In the genomic region with DNA sequence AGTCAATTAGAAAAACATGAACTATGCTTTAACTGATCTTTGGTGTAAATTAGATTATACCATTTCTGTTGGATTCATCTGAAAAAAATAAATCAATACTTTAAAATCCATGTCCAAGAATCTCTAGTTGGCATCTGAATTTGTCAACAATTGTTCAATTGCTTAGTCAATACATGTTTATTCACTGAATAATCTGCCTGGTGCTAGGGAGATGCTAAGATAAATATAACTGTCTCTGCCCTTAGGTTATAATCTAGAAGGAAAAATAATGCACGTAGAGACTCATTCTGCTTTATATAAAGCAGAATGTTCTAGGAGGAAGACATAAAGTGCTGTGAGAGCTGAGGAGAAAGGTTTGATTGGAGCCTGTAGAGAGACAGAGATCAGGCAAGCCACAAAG, we compare ENCODE assay signal across 3 cellular contexts.
TF ChIP-seq lines count a peak whose summit lies in the region.

No MANE protein-coding gene starts in this region.

TF ChIP-seq in liver, 16 proteins besides CTCF, POLR2A, EP300 and RAD21:
- TF ChIP-seq NR2F2 (IDR thresholded peaks at IDR 0.05) (no peak), HNF4G (IDR thresholded peaks at IDR 0.05) (no peak), HNF4A (conservative IDR thresholded peaks at IDR 0.05) (no peak)
- TF ChIP-seq, protein P1, sequence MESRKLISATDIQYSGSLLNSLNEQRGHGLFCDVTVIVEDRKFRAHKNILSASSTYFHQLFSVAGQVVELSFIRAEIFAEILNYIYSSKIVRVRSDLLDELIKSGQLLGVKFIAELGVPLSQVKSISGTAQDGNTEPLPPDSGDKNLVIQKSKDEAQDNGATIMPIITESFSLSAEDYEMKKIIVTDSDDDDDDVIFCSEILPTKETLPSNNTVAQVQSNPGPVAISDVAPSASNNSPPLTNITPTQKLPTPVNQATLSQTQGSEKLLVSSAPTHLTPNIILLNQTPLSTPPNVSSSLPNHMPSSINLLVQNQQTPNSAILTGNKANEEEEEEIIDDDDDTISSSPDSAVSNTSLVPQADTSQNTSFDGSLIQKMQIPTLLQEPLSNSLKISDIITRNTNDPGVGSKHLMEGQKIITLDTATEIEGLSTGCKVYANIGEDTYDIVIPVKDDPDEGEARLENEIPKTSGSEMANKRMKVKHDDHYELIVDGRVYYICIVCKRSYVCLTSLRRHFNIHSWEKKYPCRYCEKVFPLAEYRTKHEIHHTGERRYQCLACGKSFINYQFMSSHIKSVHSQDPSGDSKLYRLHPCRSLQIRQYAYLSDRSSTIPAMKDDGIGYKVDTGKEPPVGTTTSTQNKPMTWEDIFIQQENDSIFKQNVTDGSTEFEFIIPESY (IDR thresholded peaks at IDR 0.05): peak; percentile 8

TF ChIP-seq in HepG2, 621 proteins besides CTCF, POLR2A, EP300 and RAD21:
- no peak for TF ChIP-seq CENPT (CRISPR knock-in tag; IDR thresholded peaks at IDR 0.05; ENCODE audit: low read depth)
- no peak for TF ChIP-seq ZNF460 (CRISPR knock-in tag; IDR thresholded peaks at IDR 0.05; ENCODE audit: borderline replicate concordance)
- no peak for TF ChIP-seq KAT2B (IDR thresholded peaks at IDR 0.05; ENCODE audit: borderline replicate concordance, low read depth, low read length)
- TF ChIP-seq, protein P2, sequence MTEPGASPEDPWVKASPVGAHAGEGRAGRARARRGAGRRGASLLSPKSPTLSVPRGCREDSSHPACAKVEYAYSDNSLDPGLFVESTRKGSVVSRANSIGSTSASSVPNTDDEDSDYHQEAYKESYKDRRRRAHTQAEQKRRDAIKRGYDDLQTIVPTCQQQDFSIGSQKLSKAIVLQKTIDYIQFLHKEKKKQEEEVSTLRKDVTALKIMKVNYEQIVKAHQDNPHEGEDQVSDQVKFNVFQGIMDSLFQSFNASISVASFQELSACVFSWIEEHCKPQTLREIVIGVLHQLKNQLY (CRISPR knock-in tag; IDR thresholded peaks at IDR 0.05): no peak
- no peak for TF ChIP-seq NFYC (CRISPR knock-in tag; IDR thresholded peaks at IDR 0.05)
- TF ChIP-seq U2AF2 (IDR thresholded peaks at IDR 0.05; ENCODE audit: low read depth, low read length): no peak
- TF ChIP-seq, protein P3, sequence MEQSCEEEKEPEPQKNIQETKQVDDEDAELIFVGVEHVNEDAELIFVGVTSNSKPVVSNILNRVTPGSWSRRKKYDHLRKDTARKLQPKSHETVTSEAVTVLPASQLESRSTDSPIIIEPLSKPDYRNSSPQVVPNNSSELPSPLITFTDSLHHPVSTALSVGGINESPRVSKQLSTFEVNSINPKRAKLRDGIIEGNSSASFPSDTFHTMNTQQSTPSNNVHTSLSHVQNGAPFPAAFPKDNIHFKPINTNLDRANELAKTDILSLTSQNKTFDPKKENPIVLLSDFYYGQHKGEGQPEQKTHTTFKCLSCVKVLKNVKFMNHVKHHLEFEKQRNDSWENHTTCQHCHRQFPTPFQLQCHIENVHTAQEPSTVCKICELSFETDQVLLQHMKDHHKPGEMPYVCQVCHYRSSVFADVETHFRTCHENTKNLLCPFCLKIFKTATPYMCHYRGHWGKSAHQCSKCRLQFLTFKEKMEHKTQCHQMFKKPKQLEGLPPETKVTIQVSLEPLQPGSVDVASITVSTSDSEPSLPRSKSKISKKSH (CRISPR knock-in tag; IDR thresholded peaks at IDR 0.05; ENCODE audit: borderline replicate concordance): no peak
- TF ChIP-seq HHEX (CRISPR knock-in tag; IDR thresholded peaks at IDR 0.05): no peak
- no peak for TF ChIP-seq ZNF773 (CRISPR knock-in tag; IDR thresholded peaks at IDR 0.05; ENCODE audit: borderline replicate concordance)
- no peak for TF ChIP-seq SMAD1 (CRISPR knock-in tag; IDR thresholded peaks at IDR 0.05; ENCODE audit: borderline replicate concordance, low read depth)
- TF ChIP-seq ZNF510 (CRISPR knock-in tag; IDR thresholded peaks at IDR 0.05; ENCODE audit: low read depth): no peak
- no peak for TF ChIP-seq ATRX (CRISPR knock-in tag; IDR thresholded peaks at IDR 0.05; ENCODE audit: borderline replicate concordance)
- TF ChIP-seq, protein P4, sequence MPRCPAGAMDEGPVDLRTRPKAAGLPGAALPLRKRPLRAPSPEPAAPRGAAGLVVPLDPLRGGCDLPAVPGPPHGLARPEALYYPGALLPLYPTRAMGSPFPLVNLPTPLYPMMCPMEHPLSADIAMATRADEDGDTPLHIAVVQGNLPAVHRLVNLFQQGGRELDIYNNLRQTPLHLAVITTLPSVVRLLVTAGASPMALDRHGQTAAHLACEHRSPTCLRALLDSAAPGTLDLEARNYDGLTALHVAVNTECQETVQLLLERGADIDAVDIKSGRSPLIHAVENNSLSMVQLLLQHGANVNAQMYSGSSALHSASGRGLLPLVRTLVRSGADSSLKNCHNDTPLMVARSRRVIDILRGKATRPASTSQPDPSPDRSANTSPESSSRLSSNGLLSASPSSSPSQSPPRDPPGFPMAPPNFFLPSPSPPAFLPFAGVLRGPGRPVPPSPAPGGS (CRISPR knock-in tag; IDR thresholded peaks at IDR 0.05): no peak
- TF ChIP-seq, protein P5, sequence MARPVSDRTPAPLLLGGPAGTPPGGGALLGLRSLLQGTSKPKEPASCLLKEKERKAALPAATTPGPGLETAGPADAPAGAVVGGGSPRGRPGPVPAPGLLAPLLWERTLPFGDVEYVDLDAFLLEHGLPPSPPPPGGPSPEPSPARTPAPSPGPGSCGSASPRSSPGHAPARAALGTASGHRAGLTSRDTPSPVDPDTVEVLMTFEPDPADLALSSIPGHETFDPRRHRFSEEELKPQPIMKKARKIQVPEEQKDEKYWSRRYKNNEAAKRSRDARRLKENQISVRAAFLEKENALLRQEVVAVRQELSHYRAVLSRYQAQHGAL (CRISPR knock-in tag; IDR thresholded peaks at IDR 0.05; ENCODE audit: not compliant biosample characterization): no peak
- TF ChIP-seq MBNL3 (CRISPR knock-in tag; conservative IDR thresholded peaks at IDR 0.05): no peak
- TF ChIP-seq MAFG (CRISPR knock-in tag; IDR thresholded peaks at IDR 0.05): no peak
- no peak for TF ChIP-seq KDM1A (CRISPR knock-in tag; IDR thresholded peaks at IDR 0.05)
- no peak for TF ChIP-seq NR2F1 (CRISPR knock-in tag; IDR thresholded peaks at IDR 0.05)
- TF ChIP-seq, protein P6, sequence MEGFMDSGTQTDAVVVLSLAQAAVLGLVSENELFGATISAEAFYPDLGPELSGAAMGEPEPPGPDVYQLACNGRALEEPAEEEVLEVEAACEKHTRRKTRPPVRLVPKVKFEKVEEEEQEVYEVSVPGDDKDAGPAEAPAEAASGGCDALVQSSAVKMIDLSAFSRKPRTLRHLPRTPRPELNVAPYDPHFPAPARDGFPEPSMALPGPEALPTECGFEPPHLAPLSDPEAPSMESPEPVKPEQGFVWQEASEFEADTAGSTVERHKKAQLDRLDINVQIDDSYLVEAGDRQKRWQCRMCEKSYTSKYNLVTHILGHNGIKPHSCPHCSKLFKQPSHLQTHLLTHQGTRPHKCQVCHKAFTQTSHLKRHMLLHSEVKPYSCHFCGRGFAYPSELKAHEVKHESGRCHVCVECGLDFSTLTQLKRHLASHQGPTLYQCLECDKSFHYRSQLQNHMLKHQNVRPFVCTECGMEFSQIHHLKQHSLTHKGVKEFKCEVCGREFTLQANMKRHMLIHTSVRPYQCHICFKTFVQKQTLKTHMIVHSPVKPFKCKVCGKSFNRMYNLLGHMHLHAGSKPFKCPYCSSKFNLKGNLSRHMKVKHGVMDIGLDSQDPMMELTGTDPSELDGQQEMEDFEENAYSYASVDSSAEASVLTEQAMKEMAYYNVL (CRISPR knock-in tag; IDR thresholded peaks at IDR 0.05; ENCODE audit: borderline replicate concordance): no peak

TF ChIP-seq in IMR-90, 13 proteins besides CTCF, POLR2A, EP300 and RAD21:
- no peak for TF ChIP-seq FOS (IDR thresholded peaks at IDR 0.05; ENCODE audit: low read depth, low read length)
- TF ChIP-seq, protein P7, sequence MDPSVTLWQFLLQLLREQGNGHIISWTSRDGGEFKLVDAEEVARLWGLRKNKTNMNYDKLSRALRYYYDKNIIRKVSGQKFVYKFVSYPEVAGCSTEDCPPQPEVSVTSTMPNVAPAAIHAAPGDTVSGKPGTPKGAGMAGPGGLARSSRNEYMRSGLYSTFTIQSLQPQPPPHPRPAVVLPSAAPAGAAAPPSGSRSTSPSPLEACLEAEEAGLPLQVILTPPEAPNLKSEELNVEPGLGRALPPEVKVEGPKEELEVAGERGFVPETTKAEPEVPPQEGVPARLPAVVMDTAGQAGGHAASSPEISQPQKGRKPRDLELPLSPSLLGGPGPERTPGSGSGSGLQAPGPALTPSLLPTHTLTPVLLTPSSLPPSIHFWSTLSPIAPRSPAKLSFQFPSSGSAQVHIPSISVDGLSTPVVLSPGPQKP (IDR thresholded peaks at IDR 0.05; ENCODE audit: borderline replicate concordance, low read depth, low read length): no peak
- no peak for TF ChIP-seq RFX5 (IDR thresholded peaks at IDR 0.05; ENCODE audit: low read depth, low read length)
- TF ChIP-seq MAFK (IDR thresholded peaks at IDR 0.05; ENCODE audit: low read depth, low read length): no peak
- no peak for TF ChIP-seq BHLHE40 (IDR thresholded peaks at IDR 0.05; ENCODE audit: low read depth, low read length)
- no peak for TF ChIP-seq MXI1 (IDR thresholded peaks at IDR 0.05; ENCODE audit: borderline replicate concordance, low read depth, low read length)
- TF ChIP-seq NFE2L2 (IDR thresholded peaks at IDR 0.05; ENCODE audit: low read depth, low read length): no peak
- TF ChIP-seq, protein P8, sequence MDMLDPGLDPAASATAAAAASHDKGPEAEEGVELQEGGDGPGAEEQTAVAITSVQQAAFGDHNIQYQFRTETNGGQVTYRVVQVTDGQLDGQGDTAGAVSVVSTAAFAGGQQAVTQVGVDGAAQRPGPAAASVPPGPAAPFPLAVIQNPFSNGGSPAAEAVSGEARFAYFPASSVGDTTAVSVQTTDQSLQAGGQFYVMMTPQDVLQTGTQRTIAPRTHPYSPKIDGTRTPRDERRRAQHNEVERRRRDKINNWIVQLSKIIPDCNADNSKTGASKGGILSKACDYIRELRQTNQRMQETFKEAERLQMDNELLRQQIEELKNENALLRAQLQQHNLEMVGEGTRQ (IDR thresholded peaks at IDR 0.05; ENCODE audit: low read depth, low read length): no peak
- no peak for TF ChIP-seq SMC3 (IDR thresholded peaks at IDR 0.05; ENCODE audit: low read depth, low read length)
- no peak for TF ChIP-seq MAZ (IDR thresholded peaks at IDR 0.05; ENCODE audit: borderline replicate concordance, low read depth, low read length)
- no peak for TF ChIP-seq CHD1 (IDR thresholded peaks at IDR 0.05; ENCODE audit: low read depth, low read length)
- no peak for TF ChIP-seq CEBPB (IDR thresholded peaks at IDR 0.05; ENCODE audit: low read depth, low read length)
- TF ChIP-seq RCOR1 (IDR thresholded peaks at IDR 0.05; ENCODE audit: insufficient replicate concordance, low read length): no peak
